Comparison of ENCODE assay signal across 20 cellular contexts in the genomic region with DNA sequence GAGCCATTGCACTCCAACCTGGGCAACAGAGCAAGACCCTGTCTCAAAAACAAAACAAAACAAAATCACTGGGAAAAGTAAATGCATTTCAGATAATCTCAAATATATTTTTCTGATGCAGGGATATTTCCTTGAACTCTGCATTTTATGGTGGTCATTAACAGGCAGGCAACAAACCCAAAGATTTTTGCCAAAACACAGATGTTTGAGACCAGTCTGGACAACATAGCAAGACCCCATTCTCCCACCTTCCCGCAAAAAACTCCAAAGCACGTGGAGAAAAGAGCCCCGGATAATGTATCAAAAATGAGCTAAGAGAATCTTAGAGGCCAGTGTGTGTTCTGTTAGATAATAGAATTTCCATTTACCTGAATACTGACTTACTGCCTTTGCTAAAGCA. TPM values are rescaled to one million over a fixed set of nuclear protein-coding genes. Genes with fewer than 3 reads are reported as not detected.
DNase-seq lines count a peak whose midpoint lies in the region; ATAC-seq, FAIRE-seq and TF ChIP-seq lines count a peak whose summit lies in the region.
"Had no signal": no experiment of that assay in that cellular context is flagged by ENCODE, and none has a peak within 500 bp of the region (broad histone marks: within the 10 kb centered on the region; RNA-seq: fewer than 3 reads in every experiment).

No MANE protein-coding gene starts in this region.

- H3K9me1 ChIP-seq in endothelial cell of umbilical vein (replicated peaks; ENCODE audit: control insufficient read depth, extremely low read depth, insufficient read depth, low read length) = no peaks in the 10 kb centered on the region

- H3K4me1 ChIP-seq in HepG2 (ENCODE audit: insufficient read depth, low read length) = 0 out of 2 replicates have a peak, but pooled peaks cover 6% of the 10 kb centered on the region
- no peaks in the 10 kb centered on the region for H3K4me1 ChIP-seq in right lobe of liver
- no peaks in the 10 kb centered on the region for H3K4me1 ChIP-seq in endothelial cell of umbilical vein (ENCODE audit: control insufficient read depth, extremely low read depth, insufficient read depth, low read length)
- H3K4me1 ChIP-seq: Caco-2 had no signal

- H3K79me2 ChIP-seq in HepG2 (ENCODE audit: insufficient read depth, low read length) (no peaks in the 10 kb centered on the region), endothelial cell of umbilical vein (ENCODE audit: control insufficient read depth, insufficient read depth, low read length) (no peaks in the 10 kb centered on the region)

- no peak overlapping the region for H3K4me2 ChIP-seq in HepG2 (ENCODE audit: low read depth, low read length)
- H3K4me2 ChIP-seq in endothelial cell of umbilical vein (ENCODE audit: insufficient read depth, low read length) = no peak overlapping the region
- H3K4me2 ChIP-seq: A549; BLaER1 treated with 17β-estradiol and CSF1 and Interleukin-3, amounts not matched to agents 10 nM and 100 nM had no signal

- POLR2A ChIA-PET in HepG2 (lab: Yijun Ruan, JAX) (interaction anchor here (1.6 kb wide), 1 partner anchor 25 kb away, joined by 3 read pairs; no protein-coding TSS in a partner anchor), endothelial cell of umbilical vein (lab: Charles Lee) (interaction anchor here (0.6 kb wide), 1 partner anchor 74 kb away, joined by 7 read pairs; no protein-coding TSS in a partner anchor)

- H3K4me3 ChIP-seq in HepG2 (replicated peaks in 1 of 3; ENCODE audit: insufficient read depth in 1 of 3, low read depth in 2 of 3, low read length in 3 of 3) (no peak overlapping the region), right lobe of liver (no peak overlapping the region), endothelial cell of umbilical vein (replicated peaks in 1 of 3; ENCODE audit: insufficient read depth in 1 of 3, low read depth in 1 of 3, low read length in 3 of 3) (no peak overlapping the region)
- H3K4me3 ChIP-seq: A549; BLaER1 treated with 17β-estradiol and CSF1 and Interleukin-3, amounts not matched to agents 10 nM and 100 nM had no signal

- H2AFZ ChIP-seq in HepG2 (ENCODE audit: low read length) = no peak overlapping the region
- no peak overlapping the region for H2AFZ ChIP-seq in endothelial cell of umbilical vein (ENCODE audit: low read depth, low read length)

- BruUV-seq in HepG2 (replicated peaks; lab: Mats Ljungman, UMichigan) (no TSS peak), endothelial cell of umbilical vein (replicated peaks; lab: Mats Ljungman, UMichigan) (no TSS peak)

- TF ChIP-seq POLR2A in HepG2 (IDR thresholded peaks at IDR 0.05; ENCODE audit: insufficient read depth in 1 of 2, low read depth in 2 of 2, low read length in 2 of 2) (no peak), right lobe of liver (IDR thresholded peaks at IDR 0.05) (no peak), endothelial cell of umbilical vein (IDR thresholded peaks at IDR 0.05; ENCODE audit: low read depth, low read length) (no peak)

- ATAC-seq in HepG2 = no peak
- no peak for ATAC-seq in right lobe of liver
- no peak for ATAC-seq in GM18498 (IDR thresholded peaks at IDR 0.05; ENCODE audit: unreplicated experiment)
- ATAC-seq: A549; CD8-positive, alpha-beta T cell had no signal

- no peak for TF ChIP-seq CTCF in HepG2 (CRISPR knock-in tag; IDR thresholded peaks at IDR 0.05)
- TF ChIP-seq CTCF in right lobe of liver (IDR thresholded peaks at IDR 0.05) = no peak
- no peak for TF ChIP-seq CTCF in endothelial cell of umbilical vein (IDR thresholded peaks at IDR 0.05; ENCODE audit: extremely low read depth in 1 of 2, insufficient read depth in 1 of 2, low read depth in 1 of 2, low read length in 2 of 2)

- H3K9me3 ChIP-seq in HepG2 (ENCODE audit: low read length) (no peaks in the 10 kb centered on the region), right lobe of liver (no peaks in the 10 kb centered on the region), endothelial cell of umbilical vein (replicated peaks; ENCODE audit: control insufficient read depth, insufficient read depth, low read length) (no peaks in the 10 kb centered on the region)
- H3K9me3 ChIP-seq: A549; BLaER1 treated with 17β-estradiol and CSF1 and Interleukin-3, amounts not matched to agents 10 nM and 100 nM; Caco-2 had no signal

- H3K9ac ChIP-seq in HepG2 (ENCODE audit: insufficient read depth, low read depth, low read length) (no peak overlapping the region), endothelial cell of umbilical vein (replicated peaks; ENCODE audit: extremely low read depth, insufficient read depth, low read length) (no peak overlapping the region)
- H3K9ac ChIP-seq: BLaER1 treated with 17β-estradiol and CSF1 and Interleukin-3, amounts not matched to agents 10 nM and 100 nM had no signal

- CTCF ChIA-PET in HepG2 (lab: Yijun Ruan, JAX; ENCODE audit: low intra/inter-chr PET ratio, low total read pairs) = no interaction called here
- CTCF ChIA-PET in endothelial cell of umbilical vein (lab: Charles Lee) = interaction anchor here (0.9 to 1.6 kb wide), 2 partner anchors 10 to 31 kb away, joined by 3 to 7 read pairs; no protein-coding TSS in a partner anchor

- dilution Hi-C loops in endothelial cell of umbilical vein (cut with MboI; ENCODE audit: extremely low pct_ligation_motif_present, low sequenced_read_pairs) = no loop called here

- in situ Hi-C loops in HepG2 (cut with HindIII; ENCODE audit: extremely low pct_ligation_motif_present, low pct_unique_long_range_greater_than_20kb) = no loop called here

- peaks cover 12% of the 10 kb centered on the region in 2 experiments; a peak in 4 of 5 replicates for H3K36me3 ChIP-seq in HepG2 (replicated peaks in 1 of 2; ENCODE audit: control insufficient read depth in 1 of 2, insufficient read depth in 2 of 2, low read length in 2 of 2)
- H3K36me3 ChIP-seq in right lobe of liver = peaks cover 0 to 12% (median 1%) of the 10 kb centered on the region in 4 donors
- H3K36me3 ChIP-seq in endothelial cell of umbilical vein (ENCODE audit: control insufficient read depth in 2 of 2, extremely low read depth in 1 of 2, insufficient read depth in 2 of 2, low read length in 2 of 2) = peaks cover 0 to 10% of the 10 kb centered on the region in 2 experiments

- DNase-seq in HepG2 (ENCODE audit: low spot score) = no peak
- DNase-seq in right lobe of liver = no peak
- DNase-seq in endothelial cell of umbilical vein (ENCODE audit: low read depth, low spot score) = no peak
- DNase-seq in NCI-H526 treated with DMSO at 0.1 percent for 48 hours (lab: John Stamatoyannopoulos, UW) = no peak
- DNase-seq: AML-193; Caco-2; Calu3; CD4-positive, alpha-beta T cell; CD8-positive, alpha-beta T cell; DMS79 treated with DMSO at 0.1 percent for 48 hours; GF-D8 had no signal

- H3K27me3 ChIP-seq in HepG2 (ENCODE audit: control insufficient read depth in 1 of 2, insufficient read depth in 2 of 2, low read length in 2 of 2) (no peaks in the 10 kb centered on the region), right lobe of liver (no peaks in the 10 kb centered on the region), endothelial cell of umbilical vein (ENCODE audit: control insufficient read depth in 2 of 2, insufficient read depth in 2 of 2, low read length in 2 of 2) (no peaks in the 10 kb centered on the region)
- H3K27me3 ChIP-seq: BLaER1 treated with 17β-estradiol and CSF1 and Interleukin-3, amounts not matched to agents 10 nM and 100 nM had no signal

- intact Hi-C loops in HepG2 (cut with micrococcal nuclease; ENCODE audit: unreplicated experiment) (no loop called here), right lobe of liver (cut with DNase I) (no loop called here), endothelial cell of umbilical vein (cut with micrococcal nuclease) (no loop called here)

- TF ChIP-seq RAD21 in HepG2 (CRISPR knock-in tag; IDR thresholded peaks at IDR 0.05) = no peak

- 99% methylated on average over 3 of the region's 3 CpGs for WGBS in HepG2 (ENCODE audit: low lambda C conversion rate)
- 97% methylated on average over 3 of the region's 3 CpGs for WGBS in right lobe of liver (ENCODE audit: insufficient coverage, low coverage, low lambda C conversion rate, missing lambda C conversion rate)

- H3K27ac ChIP-seq in HepG2 (ENCODE audit: extremely low read length, insufficient read depth, low read length) = no peak overlapping the region
- H3K27ac ChIP-seq in right lobe of liver = no peak overlapping the region
- H3K27ac ChIP-seq in endothelial cell of umbilical vein (ENCODE audit: insufficient read depth, low read depth, low read length) = no peak overlapping the region
- H3K27ac ChIP-seq: 22Rv1; A549; BLaER1 treated with 17β-estradiol and CSF1 and Interleukin-3, amounts not matched to agents 10 nM and 100 nM; C4-2B had no signal

- no peak for TF ChIP-seq EP300 in HepG2 (IDR thresholded peaks at IDR 0.05; ENCODE audit: low read depth in 2 of 2, low read length in 2 of 2)
- no peak for TF ChIP-seq EP300 in HepG2 (CRISPR knock-in tag; IDR thresholded peaks at IDR 0.05; ENCODE audit: borderline replicate concordance)

- H4K20me1 ChIP-seq in HepG2 (ENCODE audit: insufficient read depth, low read length) (no peaks in the 10 kb centered on the region), endothelial cell of umbilical vein (replicated peaks; ENCODE audit: control insufficient read depth, extremely low read depth, insufficient read depth, low read length) (no peaks in the 10 kb centered on the region)

- FAIRE-seq in HepG2 (lab: Jason Lieb, UNC) (no peak), endothelial cell of umbilical vein (lab: Jason Lieb, UNC) (peak; percentile 12)
- FAIRE-seq: A549, D721Med, G401.6, GM12891, GM18507 had no signal

RNA-seq across cellular contexts. Expression of a gene that starts 44.3 kb away (rescaled TPM):
- 2.6 and 7.4 TPM in 2 replicates for total RNA-seq in HepG2 (2016; rRNA removed; fragmentation: Illumina TruSeq; extraction: Trizol)
- 1.6 TPM in 2 replicates for total RNA-seq in HepG2 (2016; cell fraction: cytosol; rRNA removed; fragmentation: Illumina TruSeq; extraction: Trizol; ENCODE audit: low read depth)
- total RNA-seq in HepG2 (2016; cell fraction: insoluble cytoplasmic fraction; rRNA removed; fragmentation: Illumina TruSeq; extraction: Trizol) = 2.1 and 7.4 TPM in 2 replicates
- 2.2 and 2.6 TPM in 2 replicates for total RNA-seq in HepG2 (2016; cell fraction: membrane; rRNA removed; fragmentation: Illumina TruSeq; extraction: Trizol)
- total RNA-seq in HepG2 (2016; cell fraction: nucleus; rRNA removed; fragmentation: Illumina TruSeq; extraction: Trizol) = 13.8 and 19.0 TPM in 2 replicates
- polyA plus RNA-seq in HepG2 (2011; rRNA removed) = 4.1 and 4.7 TPM in 2 replicates
- 1.4 and 1.8 TPM in 2 replicates for polyA plus RNA-seq in HepG2 (2011; cell fraction: cytosol; rRNA removed)
- polyA plus RNA-seq in HepG2 (2011; cell fraction: nucleus; rRNA removed) = 17.3 and 20.8 TPM in 2 replicates
- polyA plus RNA-seq in HepG2 (2012) = 5.9 and 6.1 TPM in 2 replicates
- polyA plus RNA-seq in HepG2 (2016; cell fraction: cytosol; fragmentation: Illumina TruSeq; extraction: Trizol; ENCODE audit: low read depth) = 0.68 and 0.75 TPM in 2 replicates
- polyA plus RNA-seq in HepG2 (2016; cell fraction: insoluble cytoplasmic fraction; fragmentation: Illumina TruSeq; extraction: Trizol; ENCODE audit: low read depth) = 1.7 and 2.2 TPM in 2 replicates
- 1.2 and 1.5 TPM in 2 replicates for polyA plus RNA-seq in HepG2 (2016; cell fraction: membrane; fragmentation: Illumina TruSeq; extraction: Trizol; ENCODE audit: low read depth)
- 21.2 and 22.1 TPM in 2 replicates for polyA plus RNA-seq in HepG2 (2016; cell fraction: nucleus; fragmentation: Illumina TruSeq; extraction: Trizol; ENCODE audit: insufficient read depth, low read depth)
- polyA minus RNA-seq in HepG2 (2011; rRNA and poly(A)+ RNA removed; ENCODE audit: low replicate concordance) = 25.8 and 28.2 TPM in 2 replicates
- polyA minus RNA-seq in HepG2 (2011; cell fraction: cytosol; rRNA and poly(A)+ RNA removed) = 0.88 and 2.2 TPM in 2 replicates
- polyA minus RNA-seq in HepG2 (2011; cell fraction: nucleus; rRNA and poly(A)+ RNA removed) = 26.4 and 27.8 TPM in 2 replicates
- 10 to 100 TPM in 3 of 6 experiments, 1 to 10 TPM in 3; 6.8 to 10.6 (median 9.6) TPM for total RNA-seq in right lobe of liver
- total RNA-seq in endothelial cell of umbilical vein = 11.2 and 14.4 TPM in 2 replicates
- 4.4 and 5.1 TPM in 2 replicates for polyA plus RNA-seq in endothelial cell of umbilical vein
- polyA plus RNA-seq in endothelial cell of umbilical vein (2011; cell fraction: cytosol; rRNA removed) = 2.8 and 3.1 TPM in 2 replicates
- 16.8 and 17.5 TPM in 2 replicates for polyA plus RNA-seq in endothelial cell of umbilical vein (2011; cell fraction: nucleus; rRNA removed)
- 5.2 and 5.7 TPM in 2 replicates for polyA plus RNA-seq in endothelial cell of umbilical vein (2012)
- polyA minus RNA-seq in endothelial cell of umbilical vein = 23.1 and 34.5 TPM in 2 replicates
- 2.8 TPM for polyA minus RNA-seq in endothelial cell of umbilical vein (2011; cell fraction: cytosol; rRNA and poly(A)+ RNA removed)
- polyA minus RNA-seq in endothelial cell of umbilical vein (2011; cell fraction: nucleus; rRNA and poly(A)+ RNA removed) = 33.2 and 42.9 TPM in 2 replicates

RNA-seq across cellular contexts. Expression of a gene that starts 58.4 kb away (rescaled TPM):
- total RNA-seq in HepG2 (2016; rRNA removed; fragmentation: Illumina TruSeq; extraction: Trizol) (3.2 and 4.3 TPM in 2 replicates), right lobe of liver (1 to 10 TPM; 1.9 to 3.6 (median 2.9) TPM), endothelial cell of umbilical vein (6.1 TPM in 2 replicates)
- 1.9 TPM in 2 replicates for total RNA-seq in HepG2 (2016; cell fraction: cytosol; rRNA removed; fragmentation: Illumina TruSeq; extraction: Trizol; ENCODE audit: low read depth)
- total RNA-seq in HepG2 (2016; cell fraction: insoluble cytoplasmic fraction; rRNA removed; fragmentation: Illumina TruSeq; extraction: Trizol) = 3.3 and 3.4 TPM in 2 replicates
- total RNA-seq in HepG2 (2016; cell fraction: membrane; rRNA removed; fragmentation: Illumina TruSeq; extraction: Trizol) = 5.6 and 6.9 TPM in 2 replicates
- total RNA-seq in HepG2 (2016; cell fraction: nucleus; rRNA removed; fragmentation: Illumina TruSeq; extraction: Trizol) = 3.5 and 4.4 TPM in 2 replicates
- polyA plus RNA-seq in HepG2 (2011; rRNA removed) (8.7 and 9.5 TPM in 2 replicates), endothelial cell of umbilical vein (4.9 and 6.1 TPM in 2 replicates)
- 6.2 and 6.7 TPM in 2 replicates for polyA plus RNA-seq in HepG2 (2011; cell fraction: cytosol; rRNA removed)
- polyA plus RNA-seq in HepG2 (2011; cell fraction: nucleus; rRNA removed) = 9.5 and 9.7 TPM in 2 replicates
- 7.5 and 8.6 TPM in 2 replicates for polyA plus RNA-seq in HepG2 (2012)
- polyA plus RNA-seq in HepG2 (2016; cell fraction: cytosol; fragmentation: Illumina TruSeq; extraction: Trizol; ENCODE audit: low read depth) = 2.9 and 3.5 TPM in 2 replicates
- polyA plus RNA-seq in HepG2 (2016; cell fraction: insoluble cytoplasmic fraction; fragmentation: Illumina TruSeq; extraction: Trizol; ENCODE audit: low read depth) = 8.7 and 11.5 TPM in 2 replicates
- 9.3 and 9.7 TPM in 2 replicates for polyA plus RNA-seq in HepG2 (2016; cell fraction: membrane; fragmentation: Illumina TruSeq; extraction: Trizol; ENCODE audit: low read depth)
- 11.3 and 13.5 TPM in 2 replicates for polyA plus RNA-seq in HepG2 (2016; cell fraction: nucleus; fragmentation: Illumina TruSeq; extraction: Trizol; ENCODE audit: insufficient read depth, low read depth)
- polyA minus RNA-seq in HepG2 (2011; rRNA and poly(A)+ RNA removed; ENCODE audit: low replicate concordance) = 11.4 and 11.8 TPM in 2 replicates
- polyA minus RNA-seq in HepG2 (2011; cell fraction: cytosol; rRNA and poly(A)+ RNA removed) = 6.0 and 6.9 TPM in 2 replicates
- 5.5 and 6.7 TPM in 2 replicates for polyA minus RNA-seq in HepG2 (2011; cell fraction: nucleus; rRNA and poly(A)+ RNA removed)
- 3.8 and 4.3 TPM in 2 replicates for polyA plus RNA-seq in endothelial cell of umbilical vein (2011; cell fraction: cytosol; rRNA removed)
- 4.1 and 4.4 TPM in 2 replicates for polyA plus RNA-seq in endothelial cell of umbilical vein (2011; cell fraction: nucleus; rRNA removed)
- 4.2 and 5.0 TPM in 2 replicates for polyA plus RNA-seq in endothelial cell of umbilical vein (2012)
- polyA minus RNA-seq in endothelial cell of umbilical vein = 4.8 and 5.2 TPM in 2 replicates
- polyA minus RNA-seq in endothelial cell of umbilical vein (2011; cell fraction: cytosol; rRNA and poly(A)+ RNA removed) = 7.1 TPM
- 3.3 and 3.5 TPM in 2 replicates for polyA minus RNA-seq in endothelial cell of umbilical vein (2011; cell fraction: nucleus; rRNA and poly(A)+ RNA removed)
